Comparison of ENCODE assay signal across 23 cellular contexts in the genomic region with DNA sequence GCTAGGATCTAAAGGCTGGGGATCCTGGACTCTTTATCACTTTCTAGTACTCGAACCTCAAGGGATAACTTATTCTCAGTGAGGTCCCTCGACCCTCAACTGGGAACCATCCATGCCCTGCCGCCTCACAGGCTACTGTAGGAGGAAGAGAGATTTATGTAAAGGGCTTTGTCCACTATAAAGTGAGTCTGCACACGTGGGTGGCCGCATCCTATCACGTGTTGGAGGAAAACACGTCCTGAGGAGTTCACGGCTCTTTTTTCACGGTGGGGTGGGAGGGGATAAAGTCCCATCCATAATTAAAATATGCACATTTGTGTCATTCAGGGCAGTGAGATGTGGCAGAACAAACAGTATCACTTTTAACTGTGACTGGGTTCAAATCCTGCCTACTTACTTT.
DNase-seq lines count a peak whose midpoint lies in the region; ATAC-seq and TF ChIP-seq lines count a peak whose summit lies in the region.
"Had no signal": no experiment of that assay in that cellular context is flagged by ENCODE, and none has a peak within 500 bp of the region (broad histone marks: within the 10 kb centered on the region; RNA-seq: fewer than 3 reads in every experiment).

No MANE protein-coding gene starts in this region.

- no peaks in the 10 kb centered on the region for H3K9me3 Mint-ChIP-seq in CD8-positive, alpha-beta T cell
- H3K9me3 Mint-ChIP-seq: CD4-positive, alpha-beta T cell; HFFc6 had no signal

- no peak overlapping the region for H2BK5ac ChIP-seq in mesenchymal stem cell (ENCODE audit: low read depth, low read length, poor library complexity, severe bottlenecking)

- H3K36me3 ChIP-seq in breast epithelium (no peaks in the 10 kb centered on the region), mammary epithelial cell (ENCODE audit: insufficient read depth, low read length) (no peaks in the 10 kb centered on the region), mesenchymal stem cell (ENCODE audit: control insufficient read depth in 1 of 2, insufficient read depth in 2 of 2, low read depth in 1 of 2, low read length in 2 of 2) (peaks cover 9 to 13% of the 10 kb centered on the region in 2 experiments), tibial artery (peaks cover 0 to 6% (median 0%) of the 10 kb centered on the region in 3 donors)
- H3K36me3 ChIP-seq in CD8-positive, alpha-beta T cell (ENCODE audit: insufficient read depth, low read length) = no peaks in the 10 kb centered on the region
- H3K36me3 ChIP-seq: BE2C; BLaER1 treated with 17β-estradiol and CSF1 and Interleukin-3, amounts not matched to agents 10 nM and 100 nM; HAP-1 had no signal

- H2BK120ac ChIP-seq in mesenchymal stem cell (ENCODE audit: low read depth, low read length) = no peak overlapping the region

- no peaks in the 10 kb centered on the region for H3K36me3 Mint-ChIP-seq in CD8-positive, alpha-beta T cell
- H3K36me3 Mint-ChIP-seq: CD14-positive monocyte had no signal

- peaks cover 4 to 27% of the 10 kb centered on the region in 2 donors for H3K4me1 ChIP-seq in breast epithelium
- H3K4me1 ChIP-seq in mammary epithelial cell (ENCODE audit: insufficient read depth, low read length) = peaks cover 29% of the 10 kb centered on the region
- peaks cover 26% of the 10 kb centered on the region for H3K4me1 ChIP-seq in mesenchymal stem cell (ENCODE audit: control insufficient read depth, insufficient read depth, low read depth, low read length)
- H3K4me1 ChIP-seq in tibial artery = peaks cover 0 to 73% (median 53%) of the 10 kb centered on the region in 4 donors
- H3K4me1 ChIP-seq in CD8-positive, alpha-beta T cell (ENCODE audit: insufficient read depth, low read length) = no peaks in the 10 kb centered on the region
- H3K4me1 ChIP-seq: A549, BE2C, HAP-1 had no signal

- no peak overlapping the region for H3K27ac Mint-ChIP-seq in CD8-positive, alpha-beta T cell
- H3K27ac Mint-ChIP-seq: CD14-positive monocyte; CD4-positive, alpha-beta T cell; HFFc6 had no signal

- H3K14ac ChIP-seq in mesenchymal stem cell (ENCODE audit: low read length in 2 of 2) = no peak overlapping the region

- POLR2A ChIA-PET in CD8-positive, alpha-beta T cell (lab: Charles Lee) = no interaction called here

- no peak overlapping the region for H2BK12ac ChIP-seq in mesenchymal stem cell (ENCODE audit: low read length in 2 of 2)

- CTCF ChIA-PET in mammary epithelial cell (lab: Charles Lee; ENCODE audit: low non-redundant PET) = no interaction called here
- CTCF ChIA-PET in CD8-positive, alpha-beta T cell (lab: Charles Lee) = no interaction called here

- H3K27ac ChIP-seq in breast epithelium = peak overlapping the region; percentile 90 to 92
- no peak overlapping the region for H3K27ac ChIP-seq in mammary epithelial cell (ENCODE audit: insufficient read depth, low read depth, low read length)
- no peak overlapping the region for H3K27ac ChIP-seq in mesenchymal stem cell (ENCODE audit: low read length, poor library complexity, severe bottlenecking)
- H3K27ac ChIP-seq in tibial artery = peak overlapping the region; percentile 79 to 80
- no peak overlapping the region for H3K27ac ChIP-seq in CD8-positive, alpha-beta T cell (ENCODE audit: low read depth, low read length)
- H3K27ac ChIP-seq: 22Rv1; A549; BLaER1 treated with 17β-estradiol and CSF1 and Interleukin-3, amounts not matched to agents 10 nM and 100 nM had no signal

- no peak for ATAC-seq in CD8-positive, alpha-beta T cell

- intact Hi-C loops in breast epithelium (cut with DNase I; ENCODE audit: low total_unique reads) = no loop called here
- intact Hi-C loops in mammary epithelial cell (cut with micrococcal nuclease) = loop anchor here (5.0 kb wide), 1 partner anchor 159 kb away; no protein-coding TSS in a partner anchor
- intact Hi-C loops in posterior vena cava (cut with DNase I) = loop anchor here in 1 of 2 donors (5.0 kb wide), 1 partner anchor 36 kb away; no protein-coding TSS in a partner anchor
- intact Hi-C loops in tibial artery (cut with DNase I; ENCODE audit: low total_unique reads) = loop anchor here (5.0 to 10.0 kb wide), 2 partner anchors 34 to 57 kb away; no protein-coding TSS in a partner anchor
- intact Hi-C loops in CD8-positive, alpha-beta T cell (cut with DNase I, micrococcal nuclease) = loop anchor here in 1 of 2 experiments (10.0 kb wide), 1 partner anchor 1207 kb away; no protein-coding TSS in a partner anchor

- H3K4me2 ChIP-seq in mammary epithelial cell (ENCODE audit: insufficient read depth, low read depth, low read length) = no peak overlapping the region
- no peak overlapping the region for H3K4me2 ChIP-seq in mesenchymal stem cell (ENCODE audit: low read length, poor library complexity, severe bottlenecking)
- H3K4me2 ChIP-seq: A549; BLaER1 treated with 17β-estradiol and CSF1 and Interleukin-3, amounts not matched to agents 10 nM and 100 nM had no signal

- H3K4me1 Mint-ChIP-seq in CD8-positive, alpha-beta T cell (ENCODE audit: low read depth) = no peaks in the 10 kb centered on the region
- H3K4me1 Mint-ChIP-seq: CD14-positive monocyte had no signal

- dilution Hi-C loops in mammary epithelial cell (cut with HindIII; ENCODE audit: low sequenced_read_pairs) = no loop called here

- BruUV-seq in mammary epithelial cell (replicated peaks; lab: Mats Ljungman, UMichigan) = no TSS peak

- H2AK5ac ChIP-seq in mesenchymal stem cell (ENCODE audit: low read length, severe bottlenecking) = no peak overlapping the region

- H2AFZ ChIP-seq in mammary epithelial cell (ENCODE audit: low read depth, low read length) (no peak overlapping the region), mesenchymal stem cell (ENCODE audit: low read depth, low read length) (no peak overlapping the region)

- H3K79me2 ChIP-seq in mammary epithelial cell (ENCODE audit: insufficient read depth, low read length) = no peaks in the 10 kb centered on the region

- H3K18ac ChIP-seq in mesenchymal stem cell (ENCODE audit: low read depth in 1 of 2, low read length in 2 of 2) = no peak overlapping the region

- H3K9ac ChIP-seq in mammary epithelial cell (ENCODE audit: insufficient read depth, low read length) (no peak overlapping the region), mesenchymal stem cell (ENCODE audit: low read length) (peak overlapping the region; percentile 72)
- H3K9ac ChIP-seq: BLaER1 treated with 17β-estradiol and CSF1 and Interleukin-3, amounts not matched to agents 10 nM and 100 nM had no signal

- H3K27me3 Mint-ChIP-seq in CD8-positive, alpha-beta T cell (ENCODE audit: low read depth) = no peaks in the 10 kb centered on the region
- H3K27me3 Mint-ChIP-seq: CD4-positive, alpha-beta T cell had no signal

- H3K9me3 ChIP-seq in breast epithelium (no peaks in the 10 kb centered on the region), mammary epithelial cell (replicated peaks; ENCODE audit: insufficient read depth, low read length) (no peaks in the 10 kb centered on the region), mesenchymal stem cell (ENCODE audit: control insufficient read depth, low read length) (no peaks in the 10 kb centered on the region), tibial artery (no peaks in the 10 kb centered on the region)
- H3K9me3 ChIP-seq in CD8-positive, alpha-beta T cell (ENCODE audit: low read length) = no peaks in the 10 kb centered on the region
- H3K9me3 ChIP-seq: A549; BE2C; BLaER1 treated with 17β-estradiol and CSF1 and Interleukin-3, amounts not matched to agents 10 nM and 100 nM; HAP-1 had no signal

- 85% methylated on average over 9 of the region's 9 CpGs for WGBS in mammary epithelial cell (ENCODE audit: low coverage, missing lambda C conversion rate)
- 96% methylated on average over 9 of the region's 9 CpGs for WGBS in mesenchymal stem cell

- H3K27me3 ChIP-seq in breast epithelium (no peaks in the 10 kb centered on the region), mammary epithelial cell (ENCODE audit: insufficient read depth, low read length) (no peaks in the 10 kb centered on the region), mesenchymal stem cell (ENCODE audit: control insufficient read depth in 1 of 2, insufficient read depth in 1 of 2, low read length in 2 of 2) (peaks cover 0 to 6% of the 10 kb centered on the region in 2 experiments), tibial artery (no peaks in the 10 kb centered on the region)
- H3K27me3 ChIP-seq in CD8-positive, alpha-beta T cell (ENCODE audit: insufficient read depth, low read length) = no peaks in the 10 kb centered on the region
- H3K27me3 ChIP-seq: BE2C; BLaER1 treated with 17β-estradiol and CSF1 and Interleukin-3, amounts not matched to agents 10 nM and 100 nM had no signal

- H4K8ac ChIP-seq in mesenchymal stem cell (ENCODE audit: low read length) = no peak overlapping the region

- H3K79me1 ChIP-seq in mesenchymal stem cell (replicated peaks; ENCODE audit: low read length, poor library complexity, severe bottlenecking) = no peaks in the 10 kb centered on the region

- no peak overlapping the region for H2BK15ac ChIP-seq in mesenchymal stem cell (ENCODE audit: low read depth, poor library complexity, severe bottlenecking)

- no peak overlapping the region for H3K4ac ChIP-seq in mesenchymal stem cell (ENCODE audit: low read depth in 1 of 2, low read length in 2 of 2)

- no peak overlapping the region for H3K4me3 Mint-ChIP-seq in CD8-positive, alpha-beta T cell
- H3K4me3 Mint-ChIP-seq: CD14-positive monocyte; CD4-positive, alpha-beta T cell; HFFc6 had no signal

- TF ChIP-seq POLR2A in breast epithelium (IDR thresholded peaks at IDR 0.05) = no peak

- H3K4me3 ChIP-seq in breast epithelium = no peak overlapping the region
- H3K4me3 ChIP-seq in mammary epithelial cell (replicated peaks in 1 of 3; ENCODE audit: insufficient read depth in 1 of 3, low read depth in 2 of 3, low read length in 3 of 3) = no peak overlapping the region
- H3K4me3 ChIP-seq in mesenchymal stem cell (ENCODE audit: insufficient read depth in 1 of 2, low read depth in 1 of 2, low read length in 2 of 2) = no peak overlapping the region
- no peak overlapping the region for H3K4me3 ChIP-seq in tibial artery
- H3K4me3 ChIP-seq in CD8-positive, alpha-beta T cell (ENCODE audit: low read depth, low read length) = no peak overlapping the region
- H3K4me3 ChIP-seq: A549; BLaER1 treated with 17β-estradiol and CSF1 and Interleukin-3, amounts not matched to agents 10 nM and 100 nM; HAP-1 had no signal

- H4K91ac ChIP-seq in mesenchymal stem cell (ENCODE audit: low read length) = no peak overlapping the region

- H3K23ac ChIP-seq in mesenchymal stem cell (ENCODE audit: low read length in 2 of 2) = no peak overlapping the region

- H4K20me1 ChIP-seq in mammary epithelial cell (ENCODE audit: insufficient read depth, low read length) = no peaks in the 10 kb centered on the region

- in situ Hi-C loops in mammary epithelial cell (cut with MboI; ENCODE audit: low sequenced_read_pairs in 2 of 2) = no loop called here

- DNase-seq in breast epithelium (ENCODE audit: low spot score in 2 of 2) = no peak
- no peak for DNase-seq in mammary epithelial cell
- DNase-seq in mesenchymal stem cell = no peak
- peak; percentile 57 for DNase-seq in posterior vena cava (ENCODE audit: low spot score)
- DNase-seq in tibial artery = no peak
- DNase-seq in CD8-positive, alpha-beta T cell = no peak
- DNase-seq in NCI-H1092 treated with DMSO at 0.1 percent for 48 hours (lab: John Stamatoyannopoulos, UW) = no peak
- DNase-seq in DMS 273 treated with DMSO at 0.1 percent for 48 hours (lab: John Stamatoyannopoulos, UW) = no peak
- DNase-seq: ACHN; AML-193; BE2C; Calu3; CD4-positive, alpha-beta T cell; COR-L47; DMS153; DND-41; GOT3; HFFc6 had no signal

- no peak for TF ChIP-seq CTCF in breast epithelium (IDR thresholded peaks at IDR 0.05)
- TF ChIP-seq CTCF in mammary epithelial cell (conservative IDR thresholded peaks at IDR 0.05 in 1 of 2, IDR thresholded peaks at IDR 0.05 in 1 of 2; ENCODE audit: extremely low read depth in 1 of 2, insufficient read depth in 1 of 2, low read depth in 1 of 2, low read length in 2 of 2) = no peak
- no peak for TF ChIP-seq CTCF in tibial artery (IDR thresholded peaks at IDR 0.05)
- no peak for TF ChIP-seq CTCF in CD8-positive, alpha-beta T cell (IDR thresholded peaks at IDR 0.05)

Comparison
In these comparisons a context has a peak if more than half of its experiments do, and no peak if none do; other contexts are left out.
1. H3K27ac ChIP-seq: peak in breast epithelium (2 of 2) and tibial artery (2 of 2); none in mammary epithelial cell (single experiment), mesenchymal stem cell (single experiment) and CD8-positive, alpha-beta T cell (single experiment).